ENCODE assay signal across 8 cellular contexts in the genomic region with DNA sequence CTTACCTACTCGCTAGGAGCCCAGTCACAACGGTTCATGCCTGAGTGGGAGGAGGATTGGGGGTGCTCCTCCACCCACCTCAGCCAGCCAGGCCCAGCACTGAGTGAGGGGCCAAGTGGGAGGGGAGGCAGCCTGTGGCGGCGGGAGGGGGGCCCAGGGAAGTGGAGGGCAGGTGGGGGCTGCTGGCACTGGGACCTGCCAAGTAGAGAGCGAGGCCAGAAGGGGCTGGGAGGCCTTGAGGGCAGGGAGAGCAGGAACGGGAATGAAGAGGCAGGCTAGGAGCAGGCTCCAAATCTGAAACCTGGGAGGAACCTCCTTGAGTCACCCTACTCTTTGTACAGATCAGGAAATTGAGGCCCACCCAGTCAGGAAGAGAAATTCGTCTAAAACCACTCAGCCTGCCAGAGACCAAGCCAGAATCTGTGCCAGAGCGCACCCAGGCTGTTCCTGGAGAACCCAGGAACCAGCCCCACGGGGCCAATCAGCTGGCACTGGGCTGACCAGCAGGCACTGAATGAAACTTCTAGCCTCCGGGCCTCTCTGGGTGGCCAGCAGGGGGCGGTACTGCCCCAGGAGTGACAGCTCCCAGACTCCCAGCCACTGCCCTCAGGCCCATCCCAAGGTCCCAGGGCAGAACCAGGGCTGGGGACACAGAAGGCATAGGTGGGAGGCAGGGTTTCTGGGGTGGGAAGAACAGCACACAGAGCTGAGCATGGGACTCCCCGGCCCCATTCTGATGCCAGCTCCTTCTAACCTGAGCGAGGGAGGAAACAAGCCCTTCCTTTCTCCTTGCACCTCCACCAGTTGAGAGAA. TPM values are rescaled to one million over a fixed set of nuclear protein-coding genes. Genes with fewer than 3 reads are reported as not detected.
DNase-seq lines count a peak whose midpoint lies in the region; ATAC-seq and TF ChIP-seq lines count a peak whose summit lies in the region.

No MANE protein-coding gene starts in this region.

- H3K4me3 ChIP-seq in KMS-11 (IDR thresholded peaks at IDR 0.05; ENCODE audit: insufficient read depth, low read depth, low read length) (no peak overlapping the region), RWPE2 (ENCODE audit: severe bottlenecking) (no peak overlapping the region), upper lobe of left lung (no peak overlapping the region)

- peak overlapping the region; percentile 40; the same call in 1 of the 2 replicates for H2AFZ ChIP-seq in KMS-11 (ENCODE audit: low read depth)

- no peak overlapping the region for H3K4me2 ChIP-seq in KMS-11

- TF ChIP-seq CTCF in KMS-11 (conservative IDR thresholded peaks at IDR 0.05; ENCODE audit: low read depth, low read length) (peak; percentile 95), RWPE2 (IDR thresholded peaks at IDR 0.05; ENCODE audit: poor library complexity, severe bottlenecking) (peak; percentile 100), foreskin keratinocyte (conservative IDR thresholded peaks at IDR 0.05) (peak; percentile 99), omental fat pad (IDR thresholded peaks at IDR 0.05) (peak in 2 of 3 donors; percentile 86 to 90), upper lobe of left lung (IDR thresholded peaks at IDR 0.05) (peak; percentile 82 to 96 (median 94))

- H3K36me3 ChIP-seq in KMS-11 (ENCODE audit: insufficient read depth) (no peaks in the 10 kb centered on the region), RWPE2 (ENCODE audit: low read depth) (no peaks in the 10 kb centered on the region), upper lobe of left lung (no peaks in the 10 kb centered on the region)

- DNase-seq in DMS 273 (lab: John Stamatoyannopoulos, UW; ENCODE audit: unreplicated experiment) (peak; percentile 81), DMS 273 treated with DMSO at 0.1 percent for 48 hours (lab: John Stamatoyannopoulos, UW) (no peak), RWPE2 (ENCODE audit: low spot score) (peak; percentile 91), activated gamma-delta T cell (lab: John Stamatoyannopoulos, UW) (peak; percentile 47), foreskin keratinocyte (peak in 1 of 2 donors; percentile 83), omental fat pad (ENCODE audit: low spot score) (peak; percentile 83), upper lobe of left lung (peak; percentile 89 to 91)

- H4K20me1 ChIP-seq in KMS-11 (ENCODE audit: insufficient read depth): no peaks in the 10 kb centered on the region

- no peaks in the 10 kb centered on the region for H3K9me3 ChIP-seq in RWPE2 (ENCODE audit: severe bottlenecking)
- H3K9me3 ChIP-seq in upper lobe of left lung: no peaks in the 10 kb centered on the region

- no peak overlapping the region for H3K27ac ChIP-seq in KMS-11
- peak overlapping the region; percentile 99 for H3K27ac ChIP-seq in RWPE2 (ENCODE audit: poor library complexity, severe bottlenecking)
- H3K27ac ChIP-seq in foreskin keratinocyte: peak overlapping the region; percentile 99
- H3K27ac ChIP-seq in upper lobe of left lung: no peak overlapping the region

- H3K9ac ChIP-seq in KMS-11: no peak overlapping the region

- H3K27me3 ChIP-seq in KMS-11 (ENCODE audit: insufficient read depth, low read depth): no peaks in the 10 kb centered on the region
- no peaks in the 10 kb centered on the region for H3K27me3 ChIP-seq in RWPE2 (ENCODE audit: insufficient read depth, poor library complexity, severe bottlenecking)
- H3K27me3 ChIP-seq in foreskin keratinocyte: no peaks in the 10 kb centered on the region
- H3K27me3 ChIP-seq in upper lobe of left lung: no peaks in the 10 kb centered on the region

- no peak for TF ChIP-seq EP300 in upper lobe of left lung (IDR thresholded peaks at IDR 0.05)

- no peaks in the 10 kb centered on the region for H3K79me2 ChIP-seq in KMS-11 (ENCODE audit: insufficient read depth, low read depth)

- TF ChIP-seq POLR2A in upper lobe of left lung (IDR thresholded peaks at IDR 0.05): no peak

- H3K4me1 ChIP-seq in KMS-11 (ENCODE audit: low read depth, poor library complexity, severe bottlenecking) (peaks cover 30% of the 10 kb centered on the region), RWPE2 (ENCODE audit: insufficient read depth, poor library complexity, severe bottlenecking) (peaks cover 41% of the 10 kb centered on the region), foreskin keratinocyte (peaks cover 50% of the 10 kb centered on the region), upper lobe of left lung (peaks cover 17 to 37% (median 30%) of the 10 kb centered on the region in 4 donors)

- peak; percentile 61 for ATAC-seq in RWPE2 (ENCODE audit: low read depth)
- ATAC-seq in foreskin keratinocyte: peak; percentile 34
- ATAC-seq in omental fat pad (ENCODE audit: low FRiP score): peak; percentile 84
- ATAC-seq in upper lobe of left lung (ENCODE audit: low FRiP score in 2 of 2): peak; percentile 88 to 90

- 40 to 59% methylated on average over 9 to 13 of the region's 13 CpGs for WGBS in upper lobe of left lung, 2 donors

RNA-seq across cellular contexts. Expression of gene CYP11A1, which starts 14.8 kb away (rescaled TPM):
- total RNA-seq in foreskin keratinocyte (not detected in 2 replicates), omental fat pad (1 to 10 TPM; 1.3 to 4.8 (median 1.4) TPM), upper lobe of left lung (1 to 10 TPM in 4 of 6 donors, under 1 TPM in 1, not detected in 1; 0.91 to 8.4 (median 1.1) TPM)
- polyA plus RNA-seq in foreskin keratinocyte: 0.04 TPM in 1 of 2 replicates, not detected in the other

RNA-seq across cellular contexts. Expression of gene SEMA7A, which starts 51.5 kb away (rescaled TPM):
- total RNA-seq in foreskin keratinocyte (19.8 and 45.0 TPM in 2 replicates), omental fat pad (1 to 10 TPM; 1.2 to 7.6 (median 3.4) TPM), upper lobe of left lung (1 to 10 TPM; 1.0 to 9.1 (median 5.3) TPM)
- polyA plus RNA-seq in foreskin keratinocyte: 14.5 and 32.3 TPM in 2 replicates

Comparison
In these comparisons a context has a peak if more than half of its experiments do, and no peak if none do; other contexts are left out.
1. H3K27ac ChIP-seq: peak in RWPE2 (single experiment) and foreskin keratinocyte (single experiment); none in KMS-11 (single experiment) and upper lobe of left lung (0 of 4).
2. ATAC-seq: peak in every context shown above with its lines; median percentile 89 in upper lobe of left lung; 84 in omental fat pad; 61 in RWPE2; 34 in foreskin keratinocyte.
3. Peak in every context shown above with its lines, with median percentiles within 50 percentile points of each other: CTCF ChIP-seq.